Comparison of ENCODE assay signal across 11 cellular contexts in genomic region chr16:85353013-85353412, GRCh38.
"Had no signal": no experiment of that assay in that cellular context is flagged by ENCODE, and none has a peak within 500 bp of the region (broad histone marks: within the 10 kb centered on the region; RNA-seq: fewer than 3 reads in every experiment).

No MANE protein-coding gene starts in this region.

- H3K27ac ChIP-seq: pancreas, tibial artery had no signal

- ATAC-seq: activated CD4-positive, CD25-positive, alpha-beta regulatory T cell treated with anti-CD3 and anti-CD28 coated beads, Interleukin-2, amount 50 U/mL, for 24 hours; effector memory CD8-positive, alpha-beta T cell; left cardiac atrium; pancreas; stimulated activated effector memory CD8-positive, alpha-beta T cell treated with anti-CD3 and anti-CD28 coated beads, Interleukin-12 subunit alpha, Interleukin-12 subunit beta, amount 100 ng/mL, for 72 hours had no signal

- DNase-seq: activated CD4-positive, alpha-beta T cell treated with anti-CD3 and anti-CD28 coated beads, Interleukin-2, amount 50 U/mL, for 1 hour; activated CD8-positive, alpha-beta memory T cell treated with anti-CD3 and anti-CD28 coated beads for 24 hours; effector memory CD8-positive, alpha-beta T cell; foreskin melanocyte; head of caudate nucleus; left cardiac atrium; tibial artery had no signal

- H3K9me3 ChIP-seq: pancreas, tibial artery had no signal

- H3K4me3 ChIP-seq: lung, pancreas, tibial artery had no signal

- H3K27me3 ChIP-seq: pancreas had no signal

- H3K36me3 ChIP-seq: pancreas, tibial artery had no signal
